Comparison of ENCODE assay signal across 8 cellular contexts in the genomic region with DNA sequence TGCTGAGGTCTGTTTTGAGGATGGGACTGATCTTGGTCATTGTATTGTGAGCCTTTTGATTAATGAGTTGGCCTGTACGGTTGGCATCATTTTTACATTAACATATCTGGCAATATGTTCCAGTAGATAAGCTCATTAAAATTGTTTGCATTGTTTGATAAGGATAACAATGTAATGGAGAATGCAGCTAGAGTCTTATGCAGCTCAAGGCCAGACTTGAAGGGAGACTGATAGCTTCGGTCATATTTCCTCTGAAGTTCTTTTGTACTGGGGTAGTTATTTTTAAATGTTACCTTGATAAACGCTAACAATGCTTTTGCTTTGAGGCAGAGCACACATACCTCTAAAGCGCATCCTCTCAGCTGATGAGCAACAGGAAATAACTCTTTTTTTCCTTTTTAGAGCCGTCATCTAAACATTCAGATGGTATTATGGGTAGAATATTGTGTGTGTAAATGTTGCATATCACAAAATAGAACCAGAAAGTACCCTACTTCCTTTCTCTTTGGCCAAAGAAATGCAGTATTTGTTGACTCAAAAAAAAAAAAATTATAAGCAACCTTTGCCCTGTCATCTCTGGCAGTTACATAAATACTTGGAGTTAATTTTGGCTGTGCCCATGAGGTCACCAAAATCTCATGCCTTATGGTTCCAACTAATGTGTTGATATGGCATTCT. TPM values are rescaled to one million over a fixed set of nuclear protein-coding genes. Genes with fewer than 3 reads are reported as not detected.
DNase-seq lines count a peak whose midpoint lies in the region; ATAC-seq, FAIRE-seq and TF ChIP-seq lines count a peak whose summit lies in the region.

No MANE protein-coding gene starts in this region.

- H3K4me1 ChIP-seq in CD8-positive, alpha-beta memory T cell (ENCODE audit: insufficient read depth, low read length) = peaks cover 56% of the 10 kb centered on the region
- peaks cover 21% of the 10 kb centered on the region for H3K4me1 ChIP-seq in astrocyte (ENCODE audit: insufficient read depth, low read length)
- peaks cover 24 to 65% of the 10 kb centered on the region in 2 donors for H3K4me1 ChIP-seq in left lung
- peaks cover 0 to 43% (median 25%) of the 10 kb centered on the region in 4 donors for H3K4me1 ChIP-seq in tibial artery

- peak overlapping the region; percentile 93 to 99 (median 97) for H3K4me3 Mint-ChIP-seq in CD8-positive, alpha-beta memory T cell
- peak overlapping the region; percentile 97 for H3K4me3 Mint-ChIP-seq in astrocyte (ENCODE audit: unreplicated experiment)

- H3K27ac ChIP-seq in CD8-positive, alpha-beta memory T cell (ENCODE audit: low read depth, low read length) = peak overlapping the region; percentile 98
- H3K27ac ChIP-seq in astrocyte (ENCODE audit: low read depth, low read length) = peak overlapping the region; percentile 81
- peak overlapping the region; percentile 80 to 86 for H3K27ac ChIP-seq in left lung
- H3K27ac ChIP-seq in tibial artery = peak overlapping the region; percentile 73 to 83

- H2AFZ ChIP-seq in astrocyte (ENCODE audit: low read depth, low read length) = peak overlapping the region; percentile 22

- H3K36me3 ChIP-seq in CD8-positive, alpha-beta memory T cell (ENCODE audit: insufficient read depth, low read length) = no peaks in the 10 kb centered on the region
- H3K36me3 ChIP-seq in astrocyte (ENCODE audit: insufficient read depth, low read length) (no peaks in the 10 kb centered on the region), left lung (no peaks in the 10 kb centered on the region), tibial artery (no peaks in the 10 kb centered on the region)

- H3K79me2 ChIP-seq in astrocyte (ENCODE audit: insufficient read depth, low read length) = peaks cover 55% of the 10 kb centered on the region

- H3K9me3 Mint-ChIP-seq in CD8-positive, alpha-beta memory T cell = peaks cover 0 to 2% (median 0%) of the 10 kb centered on the region in 5 donors
- peaks cover 1% of the 10 kb centered on the region for H3K9me3 Mint-ChIP-seq in astrocyte (ENCODE audit: unreplicated experiment)

- peak overlapping the region; percentile 94 to 99 (median 97) for H3K27ac Mint-ChIP-seq in CD8-positive, alpha-beta memory T cell
- H3K27ac Mint-ChIP-seq in astrocyte (ENCODE audit: unreplicated experiment) = peak overlapping the region; percentile 86

- peak in 3 of 5 donors; percentile 60 to 75 (median 73) for DNase-seq in CD8-positive, alpha-beta memory T cell
- DNase-seq in astrocyte (ENCODE audit: low read depth) (peak; percentile 15), left lung (no peak), tibial artery (no peak), superior temporal gyrus (ENCODE audit: extremely low spot score) (no peak), NCI-H524 treated with DMSO at 0.1 percent for 48 hours (lab: John Stamatoyannopoulos, UW) (no peak), amygdala (lab: John Stamatoyannopoulos, UW) (no peak)

- peaks cover 0 to 16% (median 0%) of the 10 kb centered on the region in 3 donors for H3K36me3 Mint-ChIP-seq in CD8-positive, alpha-beta memory T cell
- H3K36me3 Mint-ChIP-seq in astrocyte (ENCODE audit: low read depth, unreplicated experiment) = peaks cover 2% of the 10 kb centered on the region

- peak overlapping the region; percentile 95 for H3K4me2 ChIP-seq in astrocyte (ENCODE audit: low read length)

- H4K20me1 ChIP-seq in astrocyte (ENCODE audit: insufficient read depth, low read length) = peaks cover 19% of the 10 kb centered on the region

- no peak for TF ChIP-seq CTCF in astrocyte (IDR thresholded peaks at IDR 0.05; ENCODE audit: insufficient read depth, low read depth, low read length)
- no peak for TF ChIP-seq CTCF in left lung (IDR thresholded peaks at IDR 0.05)
- no peak for TF ChIP-seq CTCF in tibial artery (IDR thresholded peaks at IDR 0.05)

- peaks cover 63 to 83% (median 70%) of the 10 kb centered on the region in 3 donors for H3K4me1 Mint-ChIP-seq in CD8-positive, alpha-beta memory T cell
- peaks cover 12% of the 10 kb centered on the region for H3K4me1 Mint-ChIP-seq in astrocyte (ENCODE audit: low read depth, unreplicated experiment)

- H3K4me3 ChIP-seq in CD8-positive, alpha-beta memory T cell (ENCODE audit: low read length) = peak overlapping the region; percentile 98
- H3K4me3 ChIP-seq in astrocyte (ENCODE audit: insufficient read depth, low read depth, low read length) (peak overlapping the region; percentile 88), left lung (peak overlapping the region; percentile 63 to 88), tibial artery (peak overlapping the region; percentile 75 to 84)

- no peak for FAIRE-seq in astrocyte (lab: Jason Lieb, UNC)

- no peaks in the 10 kb centered on the region for H3K27me3 ChIP-seq in CD8-positive, alpha-beta memory T cell (ENCODE audit: insufficient read depth, low read length, poor library complexity, severe bottlenecking)
- no peaks in the 10 kb centered on the region for H3K27me3 ChIP-seq in astrocyte (ENCODE audit: insufficient read depth, low read length)
- no peaks in the 10 kb centered on the region for H3K27me3 ChIP-seq in left lung
- H3K27me3 ChIP-seq in tibial artery = no peaks in the 10 kb centered on the region

- H3K9ac ChIP-seq in astrocyte (ENCODE audit: low read length) = peak overlapping the region; percentile 88

- ATAC-seq in HG02852 (IDR thresholded peaks at IDR 0.05; ENCODE audit: unreplicated experiment) (peak; percentile 19), left lung (no peak)

- H3K27me3 Mint-ChIP-seq in CD8-positive, alpha-beta memory T cell = peaks cover 0 to 4% of the 10 kb centered on the region in 2 donors
- no peaks in the 10 kb centered on the region for H3K27me3 Mint-ChIP-seq in astrocyte (ENCODE audit: low read depth, unreplicated experiment)

- CTCF ChIA-PET in CD8-positive, alpha-beta memory T cell (lab: Charles Lee) = interaction anchor here (0.8 to 3.9 kb wide), 4 partner anchors 12 to 102 kb away, joined by 3 to 60 read pairs (median 17); no protein-coding TSS in a partner anchor

- intact Hi-C loops in left lung (cut with DNase I) (no loop called here), tibial artery (cut with DNase I; ENCODE audit: low total_unique reads) (loop anchor here (10.0 kb wide), 1 partner anchor 72 kb away; no protein-coding TSS in a partner anchor)

- H3K9me3 ChIP-seq in CD8-positive, alpha-beta memory T cell (ENCODE audit: low read length) = no peaks in the 10 kb centered on the region
- H3K9me3 ChIP-seq in astrocyte (ENCODE audit: insufficient read depth, low read depth, low read length) (no peaks in the 10 kb centered on the region), left lung (no peaks in the 10 kb centered on the region), tibial artery (no peaks in the 10 kb centered on the region)

- POLR2A ChIA-PET in CD8-positive, alpha-beta memory T cell (lab: Charles Lee) = interaction anchor here (0.8 to 3.5 kb wide), 3 partner anchors 12 to 65 kb away, joined by 3 to 52 read pairs (median 4); no protein-coding TSS in a partner anchor

RNA-seq across cellular contexts. Expression of a gene that starts 1.3 kb away (rescaled TPM):
- total RNA-seq in CD8-positive, alpha-beta memory T cell = 10 to 100 TPM; 38.5 to 38.6 TPM
- polyA plus RNA-seq in CD8-positive, alpha-beta memory T cell = 80.4 TPM
- total RNA-seq in astrocyte = 27.4 and 33.8 TPM in 2 replicates
- 10 to 100 TPM; 37.4 to 37.5 TPM for total RNA-seq in left lung

Comparison
In these comparisons a context has a peak if more than half of its experiments do, and no peak if none do; other contexts are left out.
1. DNase-seq: peak in CD8-positive, alpha-beta memory T cell (3 of 5) and astrocyte (single experiment); none in left lung (0 of 2), tibial artery (0 of 2), superior temporal gyrus (single experiment), NCI-H524 treated with DMSO at 0.1 percent for 48 hours (single experiment) and amygdala (0 of 56).
2. Peak in every context shown above with its lines, with median percentiles within 50 percentile points of each other: H3K27ac ChIP-seq and H3K4me3 ChIP-seq.